8 cellular contexts compared by ENCODE assay signal in genomic region chr5:157571357-157571827, GRCh38. TPM values are rescaled to one million over a fixed set of nuclear protein-coding genes. Genes with fewer than 3 reads are reported as not detected.
DNase-seq lines count a peak whose midpoint lies in the region; ATAC-seq and TF ChIP-seq lines count a peak whose summit lies in the region.

No MANE protein-coding gene starts in this region.

- H3K36me3 Mint-ChIP-seq in central memory CD8-positive, alpha-beta T cell (ENCODE audit: insufficient read depth): peaks cover 10% of the 10 kb centered on the region
- H3K36me3 Mint-ChIP-seq in natural killer cell treated with Interleukin-12 subunit alpha and Interleukin-12 subunit beta and Interleukin-15 and Interleukin-18, amount 100 ng/mL, for 72 hours: peaks cover 39% of the 10 kb centered on the region

- H3K27me3 ChIP-seq in Peyer's patch (no peaks in the 10 kb centered on the region), prostate gland (replicated peaks; ENCODE audit: insufficient read depth) (no peaks in the 10 kb centered on the region)

- intact Hi-C loops in prostate gland (cut with DNase I): loop anchor here (10.0 kb wide), 1 partner anchor 197 kb away; no protein-coding TSS in a partner anchor

- peaks cover 36% of the 10 kb centered on the region for H3K4me1 Mint-ChIP-seq in central memory CD8-positive, alpha-beta T cell
- H3K4me1 Mint-ChIP-seq in natural killer cell treated with Interleukin-12 subunit alpha and Interleukin-12 subunit beta and Interleukin-15 and Interleukin-18, amount 100 ng/mL, for 72 hours (ENCODE audit: low read depth in 2 of 2): peaks cover 42 to 58% of the 10 kb centered on the region in 2 donors

- H3K27me3 Mint-ChIP-seq in central memory CD8-positive, alpha-beta T cell: peaks cover 16% of the 10 kb centered on the region
- no peaks in the 10 kb centered on the region for H3K27me3 Mint-ChIP-seq in natural killer cell treated with Interleukin-12 subunit alpha and Interleukin-12 subunit beta and Interleukin-15 and Interleukin-18, amount 100 ng/mL, for 72 hours

- TF ChIP-seq POLR2A in Peyer's patch (IDR thresholded peaks at IDR 0.05) (no peak), prostate gland (IDR thresholded peaks at IDR 0.05) (no peak)

- H3K36me3 ChIP-seq in Peyer's patch: no peaks in the 10 kb centered on the region
- no peaks in the 10 kb centered on the region for H3K36me3 ChIP-seq in prostate gland

- no peaks in the 10 kb centered on the region for H3K9me3 ChIP-seq in Peyer's patch
- H3K9me3 ChIP-seq in prostate gland: no peaks in the 10 kb centered on the region

- TF ChIP-seq CTCF in Peyer's patch (IDR thresholded peaks at IDR 0.05) (no peak), prostate gland (IDR thresholded peaks at IDR 0.05) (no peak)

- H3K4me3 ChIP-seq in Peyer's patch: peak overlapping the region in 2 of 4 donors; percentile 2 to 4
- no peak overlapping the region for H3K4me3 ChIP-seq in prostate gland

- peak; percentile 34 for DNase-seq in stimulated activated naive CD4-positive, alpha-beta T cell treated with Interleukin-2 at 50 U/mL for 16 hours (lab: John Stamatoyannopoulos, UW)
- no peak for DNase-seq in stimulated activated naive CD4-positive, alpha-beta T cell (lab: John Stamatoyannopoulos, UW)
- DNase-seq in Peyer's patch (peak in 2 of 3 donors; percentile 85 to 87), prostate gland (ENCODE audit: low spot score) (no peak), NCI-H1092 treated with DMSO at 0.1 percent for 48 hours (lab: John Stamatoyannopoulos, UW) (no peak)
- no peak for DNase-seq in central memory CD8-positive, alpha-beta T cell (ENCODE audit: low spot score in 2 of 2)
- DNase-seq in natural killer cell treated with Interleukin-12 subunit alpha and Interleukin-12 subunit beta and Interleukin-15 and Interleukin-18, amount 100 ng/mL, for 72 hours (ENCODE audit: low spot score): no peak

- peak overlapping the region; percentile 41 for H3K4me3 Mint-ChIP-seq in central memory CD8-positive, alpha-beta T cell
- peak overlapping the region; percentile 97 for H3K4me3 Mint-ChIP-seq in natural killer cell treated with Interleukin-12 subunit alpha and Interleukin-12 subunit beta and Interleukin-15 and Interleukin-18, amount 100 ng/mL, for 72 hours

- H3K27ac Mint-ChIP-seq in central memory CD8-positive, alpha-beta T cell (ENCODE audit: low read depth): peak overlapping the region; percentile 20
- peak overlapping the region; percentile 79 to 83 for H3K27ac Mint-ChIP-seq in natural killer cell treated with Interleukin-12 subunit alpha and Interleukin-12 subunit beta and Interleukin-15 and Interleukin-18, amount 100 ng/mL, for 72 hours

- H3K4me1 ChIP-seq in Peyer's patch (peaks cover 0 to 30% (median 9%) of the 10 kb centered on the region in 4 donors), prostate gland (replicated peaks) (no peaks in the 10 kb centered on the region)

- H3K9me3 Mint-ChIP-seq in central memory CD8-positive, alpha-beta T cell: no peaks in the 10 kb centered on the region
- no peaks in the 10 kb centered on the region for H3K9me3 Mint-ChIP-seq in natural killer cell treated with Interleukin-12 subunit alpha and Interleukin-12 subunit beta and Interleukin-15 and Interleukin-18, amount 100 ng/mL, for 72 hours

- WGBS in prostate gland: 19% methylated on average over 6 of the region's 6 CpGs

- peak; percentile 74 for ATAC-seq in HG02973 (IDR thresholded peaks at IDR 0.05; ENCODE audit: unreplicated experiment)
- ATAC-seq in central memory CD8-positive, alpha-beta T cell (replicated peaks; ENCODE audit: extremely low read depth, poor library complexity, severe bottlenecking): peak; percentile 42
- peak; percentile 46 to 50 for ATAC-seq in natural killer cell treated with Interleukin-12 subunit alpha and Interleukin-12 subunit beta and Interleukin-15 and Interleukin-18, amount 100 ng/mL, for 72 hours

- H3K27ac ChIP-seq in Peyer's patch: peak overlapping the region; percentile 62 to 96 (median 81)
- no peak overlapping the region for H3K27ac ChIP-seq in prostate gland

RNA-seq across cellular contexts. Expression of gene ADAM19, which starts 4.2 kb away (rescaled TPM):
- total RNA-seq in Peyer's patch (10 to 100 TPM in 1 of 4 donors, 1 to 10 TPM in 3; 1.1 to 47.9 (median 5.4) TPM), prostate gland (1 to 10 TPM; 1.9 to 8.1 TPM)
- 100 to 1,000 TPM; 358 to 384 TPM for total RNA-seq in natural killer cell treated with Interleukin-12 subunit alpha and Interleukin-12 subunit beta and Interleukin-15 and Interleukin-18, amount 100 ng/mL, for 72 hours

Comparison
In these comparisons a context has a peak if more than half of its experiments do, and no peak if none do; other contexts are left out.
1. DNase-seq: peak in stimulated activated naive CD4-positive, alpha-beta T cell treated with Interleukin-2 at 50 U/mL for 16 hours (single experiment) and Peyer's patch (2 of 3); none in stimulated activated naive CD4-positive, alpha-beta T cell (0 of 6), central memory CD8-positive, alpha-beta T cell (0 of 2), natural killer cell treated with Interleukin-12 subunit alpha and Interleukin-12 subunit beta and Interleukin-15 and Interleukin-18, amount 100 ng/mL, for 72 hours (single experiment), prostate gland (single experiment) and NCI-H1092 treated with DMSO at 0.1 percent for 48 hours (single experiment).
2. H3K27ac ChIP-seq: peak in Peyer's patch (4 of 4); none in prostate gland (0 of 2).
3. RNA of gene ADAM19, which starts 4.2 kb away (total RNA-seq): 358 to 384 TPM in natural killer cell treated with Interleukin-12 subunit alpha and Interleukin-12 subunit beta and Interleukin-15 and Interleukin-18, amount 100 ng/mL, for 72 hours; 1.9 to 8.1 TPM in prostate gland and 1.1 to 47.9 TPM in Peyer's patch; every median in the first group is over 4 times any median in the second.
4. Peak in every context shown above with its lines, with median percentiles within 50 percentile points of each other: ATAC-seq.